In genomic region chr19:38900220-38900629, GRCh38 we compare ENCODE assay signal across 8 cellular contexts. TPM values are rescaled to one million over a fixed set of nuclear protein-coding genes. Genes with fewer than 3 reads are reported as not detected.
DNase-seq lines count a peak whose midpoint lies in the region; ATAC-seq, FAIRE-seq and TF ChIP-seq lines count a peak whose summit lies in the region.

No MANE protein-coding gene starts in this region.

- H3K36me3 ChIP-seq in OCI-LY7 (ENCODE audit: insufficient read depth, low read length) (peaks cover 4% of the 10 kb centered on the region), pancreas (peaks cover 0 to 4% (median 0%) of the 10 kb centered on the region in 3 donors)

- H2AFZ ChIP-seq in OCI-LY7 (ENCODE audit: low read length) = peak overlapping the region; percentile 80

- no peak for FAIRE-seq in pancreas (lab: Jason Lieb, UNC)

- H3K27ac ChIP-seq in OCI-LY7 (ENCODE audit: low read depth, low read length, poor library complexity, severe bottlenecking) = peak overlapping the region; percentile 7
- H3K27ac ChIP-seq in pancreas = peak overlapping the region; percentile 73 to 87 (median 83)

- no peaks in the 10 kb centered on the region for H4K20me1 ChIP-seq in OCI-LY7 (ENCODE audit: insufficient read depth, low read length)

- H3K9me3 ChIP-seq in OCI-LY7 (ENCODE audit: low read length) (peaks cover 4% of the 10 kb centered on the region; the same call in 1 of the 2 replicates), pancreas (no peaks in the 10 kb centered on the region)

- peaks cover 18% of the 10 kb centered on the region for H3K4me1 Mint-ChIP-seq in endothelial cell (ENCODE audit: unreplicated experiment)

- intact Hi-C loops in OCI-LY7 (cut with micrococcal nuclease; ENCODE audit: unreplicated experiment) (no loop called here), pancreas (cut with DNase I) (no loop called here)

- H3K27me3 Mint-ChIP-seq in endothelial cell (ENCODE audit: unreplicated experiment) = peaks cover 7% of the 10 kb centered on the region

- H3K79me2 ChIP-seq in OCI-LY7 (ENCODE audit: insufficient read depth, low read depth, low read length) = peaks cover 19% of the 10 kb centered on the region

- TF ChIP-seq CTCF in OCI-LY7 (conservative IDR thresholded peaks at IDR 0.05; ENCODE audit: low read length) (no peak), endothelial cell (IDR thresholded peaks at IDR 0.05; ENCODE audit: unreplicated experiment) (no peak), pancreas (IDR thresholded peaks at IDR 0.05) (no peak)

- no peak for ATAC-seq in pancreas
- ATAC-seq in HG02588 (IDR thresholded peaks at IDR 0.05; ENCODE audit: unreplicated experiment) = no peak
- ATAC-seq in GM21367 (IDR thresholded peaks at IDR 0.05; ENCODE audit: unreplicated experiment) = no peak

- H3K9me3 Mint-ChIP-seq in endothelial cell (ENCODE audit: unreplicated experiment) = no peaks in the 10 kb centered on the region

- BruUV-seq in OCI-LY7 (replicated peaks; lab: Mats Ljungman, UMichigan) = no TSS peak

- H3K4me3 Mint-ChIP-seq in endothelial cell (ENCODE audit: unreplicated experiment) = peak overlapping the region; percentile 89

- peaks cover 6% of the 10 kb centered on the region for H3K36me3 Mint-ChIP-seq in endothelial cell (ENCODE audit: low read depth, unreplicated experiment)

- peaks cover 16% of the 10 kb centered on the region for H3K4me1 ChIP-seq in OCI-LY7 (ENCODE audit: insufficient read depth, low read length, poor library complexity, severe bottlenecking)
- H3K4me1 ChIP-seq in pancreas = peaks cover 0 to 19% (median 5%) of the 10 kb centered on the region in 3 donors

- H3K4me3 ChIP-seq in OCI-LY7 (ENCODE audit: low read depth, low read length, poor library complexity, severe bottlenecking) (peak overlapping the region; percentile 83), pancreas (peak overlapping the region; percentile 55 to 96 (median 73))

- H3K4me2 ChIP-seq in OCI-LY7 (ENCODE audit: low read length) = peak overlapping the region; percentile 86

- H3K9me2 ChIP-seq in OCI-LY7 (ENCODE audit: insufficient read depth, low read length) = no peaks in the 10 kb centered on the region

- DNase-seq in DMS 273 (lab: John Stamatoyannopoulos, UW; ENCODE audit: unreplicated experiment) = peak; percentile 60
- no peak for DNase-seq in OCI-LY7 (ENCODE audit: low spot score)
- DNase-seq in endothelial cell (ENCODE audit: low spot score) = no peak
- DNase-seq in pancreas = no peak
- DNase-seq in mesenteric fat pad (ENCODE audit: low spot score) = no peak
- no peak for DNase-seq in NCI-H146 (lab: John Stamatoyannopoulos, UW)

- POLR2A ChIA-PET in OCI-LY7 (lab: Charles Lee) = interaction anchor here (0.6 to 1.3 kb wide), 4 partner anchors 36 to 259 kb away, joined by 3 to 6 read pairs (median 3); no protein-coding TSS in a partner anchor

- CTCF ChIA-PET in OCI-LY7 (lab: Charles Lee; ENCODE audit: unreplicated experiment) = interaction anchor here (0.9 to 1.6 kb wide), 2 partner anchors 12 to 30 kb away, joined by 3 to 5 read pairs; partner anchors contain the start of genes MRPS12 and SARS2

- no peaks in the 10 kb centered on the region for H3K27me3 ChIP-seq in pancreas

- WGBS in pancreas, 2 donors = 0 to 2% methylated on average over 7 of the region's 7 CpGs

- peak overlapping the region; percentile 97 for H3K27ac Mint-ChIP-seq in endothelial cell (ENCODE audit: unreplicated experiment)

RNA-seq across cellular contexts. Expression of gene NFKBIB, which starts 0.5 kb away (rescaled TPM):
- 16.0 and 20.4 TPM in 2 replicates for total RNA-seq in OCI-LY7 (2014; rRNA removed; shearing (Covaris generic))
- 22.0 and 25.3 TPM in 2 replicates for total RNA-seq in OCI-LY7 (2022)
- 16.9 TPM for total RNA-seq in endothelial cell (ENCODE audit: unreplicated experiment)
- total RNA-seq in pancreas = 10 to 100 TPM in 2 of 6 donors, 1 to 10 TPM in 4; 6.8 to 14.3 (median 9.3) TPM
- polyA plus RNA-seq in pancreas = 10 to 100 TPM; 12.3 to 26.8 TPM
- total RNA-seq in mesenteric fat pad = 24.2 TPM

RNA-seq across cellular contexts. Expression of gene SIRT2, which starts 0.8 kb away (rescaled TPM):
- 25.5 and 26.0 TPM in 2 replicates for total RNA-seq in OCI-LY7 (2014; rRNA removed; shearing (Covaris generic))
- 30.0 and 32.1 TPM in 2 replicates for total RNA-seq in OCI-LY7 (2022)
- 45.9 TPM for total RNA-seq in endothelial cell (ENCODE audit: unreplicated experiment)
- 10 to 100 TPM; 16.2 to 27.0 (median 19.0) TPM for total RNA-seq in pancreas
- 10 to 100 TPM; 33.5 to 44.4 TPM for polyA plus RNA-seq in pancreas
- total RNA-seq in mesenteric fat pad = 60.2 TPM

RNA-seq across cellular contexts. Expression of gene CCER2, which starts 11.8 kb away (rescaled TPM):
- total RNA-seq in OCI-LY7 (2014; rRNA removed; shearing (Covaris generic)) = 1.5 and 7.0 TPM in 2 replicates
- total RNA-seq in OCI-LY7 (2022) (3.3 and 4.3 TPM in 2 replicates), endothelial cell (ENCODE audit: unreplicated experiment) (0.87 TPM), pancreas (under 1 TPM in 5 of 6 donors, not detected in 1; 0.17 to 0.22 (median 0.19) TPM), mesenteric fat pad (not detected)
- polyA plus RNA-seq in pancreas = 1 to 10 TPM; 1.2 to 3.3 TPM

RNA-seq across cellular contexts. Expression of gene RINL, which starts 22.1 kb away (rescaled TPM):
- 26.3 and 33.3 TPM in 2 replicates for total RNA-seq in OCI-LY7 (2014; rRNA removed; shearing (Covaris generic))
- total RNA-seq in OCI-LY7 (2022) (38.4 and 42.1 TPM in 2 replicates), endothelial cell (ENCODE audit: unreplicated experiment) (5.6 TPM), pancreas (10 to 100 TPM in 4 of 6 donors, 1 to 10 TPM in 2; 6.5 to 16.9 (median 10.5) TPM), mesenteric fat pad (8.9 TPM)
- polyA plus RNA-seq in pancreas = 10 to 100 TPM; 17.6 to 26.2 TPM

RNA-seq across cellular contexts. Expression of gene SARS2, which starts 30.3 kb away (rescaled TPM):
- 29.5 and 37.7 TPM in 2 replicates for total RNA-seq in OCI-LY7 (2014; rRNA removed; shearing (Covaris generic))
- total RNA-seq in OCI-LY7 (2022) = 50.2 and 52.8 TPM in 2 replicates
- 36.7 TPM for total RNA-seq in endothelial cell (ENCODE audit: unreplicated experiment)
- total RNA-seq in pancreas = 10 to 100 TPM in 5 of 6 donors, 1 to 10 TPM in 1; 8.8 to 21.8 (median 14.0) TPM
- polyA plus RNA-seq in pancreas = 10 to 100 TPM; 73.2 to 80.6 TPM
- total RNA-seq in mesenteric fat pad = 14.0 TPM
